24 cellular contexts compared by ENCODE assay signal in genomic region chrX:11412715-11413623, GRCh38.
DNase-seq lines count a peak whose midpoint lies in the region; ATAC-seq and TF ChIP-seq lines count a peak whose summit lies in the region.
"Had no signal": no experiment of that assay in that cellular context is flagged by ENCODE, and none has a peak within 500 bp of the region (broad histone marks: within the 10 kb centered on the region; RNA-seq: fewer than 3 reads in every experiment).

No MANE protein-coding gene starts in this region.

- no peak for ATAC-seq in effector memory CD8-positive, alpha-beta T cell (replicated peaks)
- ATAC-seq in GM19463 (IDR thresholded peaks at IDR 0.05; ENCODE audit: unreplicated experiment) = no peak
- no peak for ATAC-seq in activated naive CD8-positive, alpha-beta T cell treated with anti-CD3 and anti-CD28 coated beads, Interleukin-2, amount 50 U/mL, for 24 hours
- ATAC-seq: HCT116; lower lobe of right lung; stimulated activated effector memory CD8-positive, alpha-beta T cell treated with anti-CD3 and anti-CD28 coated beads, Interleukin-12 subunit alpha, Interleukin-12 subunit beta, amount 100 ng/mL, for 72 hours had no signal

- H3K27ac Mint-ChIP-seq in effector memory CD8-positive, alpha-beta T cell = no peak overlapping the region
- H3K27ac Mint-ChIP-seq in activated naive CD8-positive, alpha-beta T cell treated with anti-CD3 and anti-CD28 coated beads, Interleukin-2, amount 50 U/mL, for 24 hours = no peak overlapping the region
- H3K27ac Mint-ChIP-seq: activated naive CD8-positive, alpha-beta T cell treated with anti-CD3 and anti-CD28 coated beads for 36 hours; brain; nephron; stimulated activated effector memory CD8-positive, alpha-beta T cell treated with anti-CD3 and anti-CD28 coated beads, Interleukin-12 subunit alpha, Interleukin-12 subunit beta, amount 100 ng/mL, for 72 hours; T-helper 1 cell treated with Interleukin-12 subunit alpha and Interleukin-12 subunit beta and Interleukin-4 antibody, amounts not matched to agents 30 μg/mL and 1 μg/mL, for 36 hours had no signal

- DNase-seq in EH (ENCODE audit: low read depth) (peak; percentile 32), OCI-M1 (lab: John Stamatoyannopoulos, UW) (peak; percentile 66), cardiac fibroblast (ENCODE audit: low read depth in 2 of 2) (peak; percentile 51 to 76), lung microvascular endothelial cell (ENCODE audit: low read depth in 2 of 2) (peak; percentile 13 to 67), hepatic stellate cell (ENCODE audit: low spot score) (no peak)
- DNase-seq in effector memory CD8-positive, alpha-beta T cell = no peak
- no peak for DNase-seq in activated naive CD8-positive, alpha-beta T cell treated with anti-CD3 and anti-CD28 coated beads, Interleukin-2, amount 50 U/mL, for 24 hours
- DNase-seq: activated effector memory CD4-positive, alpha-beta T cell treated with Interleukin-2 at 50 U/mL for 16 hours; activated naive CD8-positive, alpha-beta T cell treated with anti-CD3 and anti-CD28 coated beads for 36 hours; activated T-cell treated with anti-CD3 and anti-CD28 coated beads for 4 hours; Caco-2; DMS79 treated with DMSO at 0.1 percent for 48 hours; effector memory CD4-positive, alpha-beta T cell; kidney; lower lobe of right lung; NCI-H446 treated with DMSO at 0.1 percent for 48 hours; stimulated activated CD4-positive, alpha-beta T cell treated with anti-CD3 and anti-CD28 coated beads, Interleukin-4, amount 100 ng/mL, for 1 hour; upper lobe of left lung had no signal

- H3K4me3 ChIP-seq in cardiac fibroblast (replicated peaks in 1 of 2; ENCODE audit: low read depth in 2 of 2, low read length in 2 of 2) = no peak overlapping the region
- H3K4me3 ChIP-seq: lower lobe of right lung, upper lobe of left lung had no signal

- no peak for TF ChIP-seq CTCF in cardiac fibroblast (IDR thresholded peaks at IDR 0.05; ENCODE audit: low read depth, low read length)

- no peaks in the 10 kb centered on the region for H3K9me3 Mint-ChIP-seq in effector memory CD8-positive, alpha-beta T cell
- no peaks in the 10 kb centered on the region for H3K9me3 Mint-ChIP-seq in activated naive CD8-positive, alpha-beta T cell treated with anti-CD3 and anti-CD28 coated beads, Interleukin-2, amount 50 U/mL, for 24 hours
- H3K9me3 Mint-ChIP-seq: activated naive CD8-positive, alpha-beta T cell treated with anti-CD3 and anti-CD28 coated beads for 36 hours; brain; stimulated activated effector memory CD8-positive, alpha-beta T cell treated with anti-CD3 and anti-CD28 coated beads, Interleukin-12 subunit alpha, Interleukin-12 subunit beta, amount 100 ng/mL, for 72 hours; T-helper 1 cell treated with Interleukin-12 subunit alpha and Interleukin-12 subunit beta and Interleukin-4 antibody, amounts not matched to agents 30 μg/mL and 1 μg/mL, for 36 hours had no signal

- no peaks in the 10 kb centered on the region for H3K27me3 Mint-ChIP-seq in effector memory CD8-positive, alpha-beta T cell
- H3K27me3 Mint-ChIP-seq in activated naive CD8-positive, alpha-beta T cell treated with anti-CD3 and anti-CD28 coated beads, Interleukin-2, amount 50 U/mL, for 24 hours = no peaks in the 10 kb centered on the region

- no peak overlapping the region for H3K4me3 Mint-ChIP-seq in effector memory CD8-positive, alpha-beta T cell
- no peak overlapping the region for H3K4me3 Mint-ChIP-seq in activated naive CD8-positive, alpha-beta T cell treated with anti-CD3 and anti-CD28 coated beads, Interleukin-2, amount 50 U/mL, for 24 hours
- H3K4me3 Mint-ChIP-seq: activated naive CD8-positive, alpha-beta T cell treated with anti-CD3 and anti-CD28 coated beads for 36 hours; brain; nephron; stimulated activated effector memory CD8-positive, alpha-beta T cell treated with anti-CD3 and anti-CD28 coated beads, Interleukin-12 subunit alpha, Interleukin-12 subunit beta, amount 100 ng/mL, for 72 hours; T-helper 1 cell treated with Interleukin-12 subunit alpha and Interleukin-12 subunit beta and Interleukin-4 antibody, amounts not matched to agents 30 μg/mL and 1 μg/mL, for 36 hours had no signal

- no peaks in the 10 kb centered on the region for H3K4me1 Mint-ChIP-seq in effector memory CD8-positive, alpha-beta T cell (ENCODE audit: low read depth in 2 of 2)
- no peaks in the 10 kb centered on the region for H3K4me1 Mint-ChIP-seq in activated naive CD8-positive, alpha-beta T cell treated with anti-CD3 and anti-CD28 coated beads, Interleukin-2, amount 50 U/mL, for 24 hours
- H3K4me1 Mint-ChIP-seq: activated naive CD8-positive, alpha-beta T cell treated with anti-CD3 and anti-CD28 coated beads for 36 hours; brain; nephron; stimulated activated effector memory CD8-positive, alpha-beta T cell treated with anti-CD3 and anti-CD28 coated beads, Interleukin-12 subunit alpha, Interleukin-12 subunit beta, amount 100 ng/mL, for 72 hours had no signal

- H3K36me3 Mint-ChIP-seq in effector memory CD8-positive, alpha-beta T cell (ENCODE audit: insufficient read depth) = peaks cover 3% of the 10 kb centered on the region
- H3K36me3 Mint-ChIP-seq in activated naive CD8-positive, alpha-beta T cell treated with anti-CD3 and anti-CD28 coated beads, Interleukin-2, amount 50 U/mL, for 24 hours (ENCODE audit: low read depth) = no peaks in the 10 kb centered on the region
- H3K36me3 Mint-ChIP-seq: activated naive CD8-positive, alpha-beta T cell treated with anti-CD3 and anti-CD28 coated beads for 36 hours; brain; stimulated activated effector memory CD8-positive, alpha-beta T cell treated with anti-CD3 and anti-CD28 coated beads, Interleukin-12 subunit alpha, Interleukin-12 subunit beta, amount 100 ng/mL, for 72 hours had no signal

Comparison
In these comparisons a context has a peak if more than half of its experiments do, and no peak if none do; other contexts are left out.
1. DNase-seq: peak in EH (single experiment), OCI-M1 (single experiment), cardiac fibroblast (2 of 2) and lung microvascular endothelial cell (2 of 2); none in effector memory CD8-positive, alpha-beta T cell (0 of 3), hepatic stellate cell (single experiment) and activated naive CD8-positive, alpha-beta T cell treated with anti-CD3 and anti-CD28 coated beads, Interleukin-2, amount 50 U/mL, for 24 hours (single experiment).